8 cellular contexts compared by ENCODE assay signal in genomic region chr20:45545754-45546453, GRCh38. TPM values are rescaled to one million over a fixed set of nuclear protein-coding genes. Genes with fewer than 3 reads are reported as not detected.
DNase-seq lines count a peak whose midpoint lies in the region; ATAC-seq and TF ChIP-seq lines count a peak whose summit lies in the region.

No MANE protein-coding gene starts in this region.

- DNase-seq in DMS79 treated with DMSO at 0.1 percent for 48 hours (lab: John Stamatoyannopoulos, UW) (peak; percentile 3), DMS79 (lab: John Stamatoyannopoulos, UW) (no peak), NB4 (ENCODE audit: low read depth) (peak; percentile 48), progenitor cell of endocrine pancreas (ENCODE audit: low spot score, unreplicated experiment) (no peak), C1 segment of cervical spinal cord (lab: John Stamatoyannopoulos, UW) (no peak)

- no peak for TF ChIP-seq POLR2A in NB4 (IDR thresholded peaks at IDR 0.05; ENCODE audit: extremely low read depth, insufficient read length)

- TF ChIP-seq CTCF in NB4 (IDR thresholded peaks at IDR 0.05; ENCODE audit: low read depth, low read length) (no peak), progenitor cell of endocrine pancreas (IDR thresholded peaks at IDR 0.05; ENCODE audit: unreplicated experiment) (peak; percentile 57)

- no peak overlapping the region for H3K27ac Mint-ChIP-seq in progenitor cell of endocrine pancreas

- no peak overlapping the region for H3K4me3 ChIP-seq in NB4 (ENCODE audit: low read depth, low read length)

- peaks cover 34% of the 10 kb centered on the region for H3K27me3 Mint-ChIP-seq in progenitor cell of endocrine pancreas

- no peaks in the 10 kb centered on the region for H3K4me1 Mint-ChIP-seq in progenitor cell of endocrine pancreas (ENCODE audit: low read depth)

- peaks cover 3% of the 10 kb centered on the region for H3K9me3 Mint-ChIP-seq in progenitor cell of endocrine pancreas (ENCODE audit: low read depth)

- no peaks in the 10 kb centered on the region for H3K36me3 Mint-ChIP-seq in progenitor cell of endocrine pancreas (ENCODE audit: insufficient read depth)

- ATAC-seq in esophagus mucosa, result peak; percentile 37
- ATAC-seq in GM18511 (IDR thresholded peaks at IDR 0.05; ENCODE audit: unreplicated experiment), result no peak
- ATAC-seq in HG02973 (IDR thresholded peaks at IDR 0.05; ENCODE audit: unreplicated experiment), result no peak

- H3K4me3 Mint-ChIP-seq in progenitor cell of endocrine pancreas (ENCODE audit: low read depth), result no peak overlapping the region

RNA-seq across cellular contexts. Expression of gene EPPIN, which starts 1.3 kb away (rescaled TPM):
- total RNA-seq in esophagus mucosa, result not detected
- total RNA-seq in progenitor cell of endocrine pancreas, result not detected in 2 replicates

RNA-seq across cellular contexts. Expression of gene WFDC6, which starts 6.6 kb away (rescaled TPM):
- not detected for total RNA-seq in esophagus mucosa
- not detected in 2 replicates for total RNA-seq in progenitor cell of endocrine pancreas

RNA-seq across cellular contexts. Expression of gene SPINT3, which starts 30.5 kb away (rescaled TPM):
- total RNA-seq in esophagus mucosa (not detected), progenitor cell of endocrine pancreas (not detected in 2 replicates)

RNA-seq across cellular contexts. Expression of gene WFDC8, which starts 33.2 kb away (rescaled TPM):
- total RNA-seq in esophagus mucosa, result not detected
- total RNA-seq in progenitor cell of endocrine pancreas, result not detected in 2 replicates

Comparison
In these comparisons a context has a peak if more than half of its experiments do, and no peak if none do; other contexts are left out.
1. DNase-seq: peak in DMS79 treated with DMSO at 0.1 percent for 48 hours (single experiment) and NB4 (single experiment); none in DMS79 (single experiment), progenitor cell of endocrine pancreas (single experiment) and C1 segment of cervical spinal cord (0 of 14).